36 cellular contexts compared by ENCODE assay signal in genomic region chr1:185263780-185264179, GRCh38. TPM values are rescaled to one million over a fixed set of nuclear protein-coding genes. Genes with fewer than 3 reads are reported as not detected.
DNase-seq lines count a peak whose midpoint lies in the region; ATAC-seq, FAIRE-seq and TF ChIP-seq lines count a peak whose summit lies in the region.
"Had no signal": no experiment of that assay in that cellular context is flagged by ENCODE, and none has a peak within 500 bp of the region (broad histone marks: within the 10 kb centered on the region; RNA-seq: fewer than 3 reads in every experiment).

No MANE protein-coding gene starts in this region.

- peaks cover 2% of the 10 kb centered on the region for H3K4me1 Mint-ChIP-seq in activated CD8-positive, alpha-beta T cell treated with anti-CD3 and anti-CD28 coated beads for 36 hours (ENCODE audit: low read depth)
- H3K4me1 Mint-ChIP-seq: B cell had no signal

- no peak overlapping the region for H3K4me3 Mint-ChIP-seq in activated CD8-positive, alpha-beta T cell treated with anti-CD3 and anti-CD28 coated beads for 36 hours
- H3K4me3 Mint-ChIP-seq: B cell; CD14-positive monocyte; CD4-positive, alpha-beta memory T cell; CD4-positive, alpha-beta T cell; CD4-positive, CD25-positive, alpha-beta regulatory T cell; CD8-positive, alpha-beta memory T cell; CD8-positive, alpha-beta T cell had no signal

- H3K4me2 ChIP-seq in SK-N-SH = no peak overlapping the region
- H3K4me2 ChIP-seq in K562 (ENCODE audit: insufficient read depth, low read length) = peak overlapping the region; percentile 49; the same call in 1 of the 2 replicates
- H3K4me2 ChIP-seq: A549; BLaER1; BLaER1 treated with 17β-estradiol and CSF1 and Interleukin-3, amounts not matched to agents 10 nM and 100 nM had no signal

- no TSS peak for BruUV-seq in K562 (replicated peaks; lab: Mats Ljungman, UMichigan)

- POLR2A ChIA-PET in SK-N-SH (lab: Yijun Ruan, JAX) (interaction anchor here (0.8 to 2.0 kb wide), 2 partner anchors 52 to 459 kb away, joined by 3 to 5 read pairs; no protein-coding TSS in a partner anchor), HEK293 (lab: Yijun Ruan, JAX) (no interaction called here), K562 (lab: Yijun Ruan, JAX) (interaction anchor here (0.9 to 1.6 kb wide), 3 partner anchors 14 to 24 kb away, joined by 3 to 6 read pairs (median 4); no protein-coding TSS in a partner anchor)
- POLR2A ChIA-PET in activated CD8-positive, alpha-beta T cell treated with anti-CD3 and anti-CD28 coated beads for 36 hours (lab: Charles Lee) = no interaction called here

- TF ChIP-seq CTCF in SK-N-SH (IDR thresholded peaks at IDR 0.05) (no peak), HEK293 (tag by site-specific recombination; IDR thresholded peaks at IDR 0.05) (no peak), K562 (IDR thresholded peaks at IDR 0.05 in 2 of 3, conservative IDR thresholded peaks at IDR 0.05 in 1 of 3; ENCODE audit: insufficient read depth in 2 of 3, low read depth in 1 of 3, low read length in 3 of 3) (no peak)
- no peak for TF ChIP-seq CTCF in activated CD8-positive, alpha-beta T cell treated with anti-CD3 and anti-CD28 coated beads for 36 hours (IDR thresholded peaks at IDR 0.05)

- no peak overlapping the region for H3K27ac Mint-ChIP-seq in activated CD8-positive, alpha-beta T cell treated with anti-CD3 and anti-CD28 coated beads for 36 hours
- H3K27ac Mint-ChIP-seq: B cell; CD14-positive monocyte; CD4-positive, alpha-beta T cell; CD8-positive, alpha-beta T cell had no signal

- intact Hi-C loops in K562 (cut with micrococcal nuclease) = no loop called here
- intact Hi-C loops in activated CD8-positive, alpha-beta T cell treated with anti-CD3 and anti-CD28 coated beads for 36 hours (cut with micrococcal nuclease) = no loop called here

- DNase-seq in SK-N-SH (no peak), K562 (ENCODE audit: extremely low read depth in 1 of 4, low spot score in 3 of 4) (peak in 2 of 4 experiments; percentile 35 to 55), erythroblast (lab: John Stamatoyannopoulos, UW) (peak; percentile 24 to 84), NCI-H1930 (lab: John Stamatoyannopoulos, UW) (no peak), SHP77 treated with DMSO at 0.1 percent for 48 hours (lab: John Stamatoyannopoulos, UW) (no peak)
- no peak for DNase-seq in activated CD8-positive, alpha-beta T cell treated with anti-CD3 and anti-CD28 coated beads for 36 hours
- DNase-seq: 8988T; ACHN; AML-193; BE2C; C1 segment of cervical spinal cord; Caco-2; Calu3; CD4-positive, alpha-beta memory T cell; CD4-positive, alpha-beta T cell; CD4-positive, CD25-positive, alpha-beta regulatory T cell; CD8-positive, alpha-beta memory T cell; CD8-positive, alpha-beta T cell; COR-L47; DMS 273 treated with DMSO at 0.1 percent for 48 hours; DMS153; DMS53; DMS79; DMS79 treated with DMSO at 0.1 percent for 48 hours; DND-41; EL had no signal

- CTCF ChIA-PET in SK-N-SH (lab: Yijun Ruan, JAX) (interaction anchor here (1.0 kb wide), 1 partner anchor 282 kb away, joined by 3 read pairs; no protein-coding TSS in a partner anchor), HEK293 (lab: Yijun Ruan, JAX) (no interaction called here), K562 (lab: Yijun Ruan, JAX; ENCODE audit: low intra/inter-chr PET ratio) (no interaction called here)
- CTCF ChIA-PET in activated CD8-positive, alpha-beta T cell treated with anti-CD3 and anti-CD28 coated beads for 36 hours (lab: Charles Lee) = interaction anchor here (0.7 to 1.1 kb wide), 2 partner anchors 15 to 109 kb away, joined by 3 to 4 read pairs; no protein-coding TSS in a partner anchor

- H3K4me1 ChIP-seq in SK-N-SH (ENCODE audit: control insufficient read depth in 1 of 2, insufficient read depth in 2 of 2, low read depth in 1 of 2, low read length in 1 of 2) (peaks cover 0 to 6% of the 10 kb centered on the region in 2 experiments; a peak in 3 of 4 replicates), HEK293 (ENCODE audit: control insufficient read depth, insufficient read depth, low read length) (no peaks in the 10 kb centered on the region), K562 (replicated peaks in 1 of 2; ENCODE audit: control insufficient read depth in 2 of 2, insufficient read depth in 2 of 2, low read length in 2 of 2) (peaks cover 2 to 32% of the 10 kb centered on the region in 2 experiments; a peak in 4 of 5 replicates)
- H3K4me1 ChIP-seq: BE2C, BLaER1 had no signal

- H3K27me3 Mint-ChIP-seq in activated CD8-positive, alpha-beta T cell treated with anti-CD3 and anti-CD28 coated beads for 36 hours = no peaks in the 10 kb centered on the region
- H3K27me3 Mint-ChIP-seq: B cell; CD4-positive, alpha-beta memory T cell; CD4-positive, alpha-beta T cell; CD4-positive, CD25-positive, alpha-beta regulatory T cell had no signal

- ATAC-seq in SK-N-SH treated with all-trans-retinoic acid at 6 μM for 48 hours (no peak), K562 (peak; percentile 68)
- ATAC-seq in activated CD8-positive, alpha-beta T cell treated with anti-CD3 and anti-CD28 coated beads for 36 hours = no peak
- ATAC-seq: A549; CD8-positive, alpha-beta T cell had no signal

- H3K27ac ChIP-seq in SK-N-SH (ENCODE audit: low read depth in 2 of 2, low read length in 1 of 2) (no peak overlapping the region), HEK293 (ENCODE audit: extremely low read depth, low read depth, low read length) (no peak overlapping the region), K562 (ENCODE audit: extremely low read depth, low read depth, low read length) (peak overlapping the region; percentile 48; the same call in 2 of the 3 replicates)
- H3K27ac ChIP-seq: 22Rv1; A549; BLaER1; BLaER1 treated with 17β-estradiol and CSF1 and Interleukin-3, amounts not matched to agents 10 nM and 100 nM; C4-2B had no signal

- no peaks in the 10 kb centered on the region for H3K9me2 ChIP-seq in SK-N-SH

- H3K79me2 ChIP-seq in SK-N-SH (ENCODE audit: insufficient read depth) (no peaks in the 10 kb centered on the region), K562 (ENCODE audit: control insufficient read depth, insufficient read depth, low read length) (no peaks in the 10 kb centered on the region)

- in situ Hi-C loops in K562 (cut with MboI) = no loop called here

- FAIRE-seq in K562 (lab: Jason Lieb, UNC) = peak; percentile 65
- FAIRE-seq: A204.1, A549 had no signal

- H3K4me3 ChIP-seq in SK-N-SH (ENCODE audit: low read depth in 2 of 2, low read length in 1 of 2) (no peak overlapping the region), HEK293 (ENCODE audit: low read depth, low read length) (no peak overlapping the region), K562 (no peak overlapping the region)
- H3K4me3 ChIP-seq: A549; BLaER1; BLaER1 treated with 17β-estradiol and CSF1 and Interleukin-3, amounts not matched to agents 10 nM and 100 nM had no signal

- H3K36me3 Mint-ChIP-seq in activated CD8-positive, alpha-beta T cell treated with anti-CD3 and anti-CD28 coated beads for 36 hours (ENCODE audit: low read depth) = peaks cover 1% of the 10 kb centered on the region
- H3K36me3 Mint-ChIP-seq: CD14-positive monocyte had no signal

- TF ChIP-seq EP300 in SK-N-SH (IDR thresholded peaks at IDR 0.05; ENCODE audit: borderline replicate concordance in 1 of 2, low read depth in 1 of 2, low read length in 1 of 2) = no peak
- TF ChIP-seq EP300 in K562 (IDR thresholded peaks at IDR 0.05; ENCODE audit: low read length) = peak; percentile 79

- H2AFZ ChIP-seq in SK-N-SH (ENCODE audit: low read depth) = no peak overlapping the region
- peak overlapping the region; percentile 70 for H2AFZ ChIP-seq in K562 (ENCODE audit: low read depth, low read length)

- no peaks in the 10 kb centered on the region for H3K9me3 ChIP-seq in SK-N-SH
- H3K9me3 ChIP-seq in HEK293 (ENCODE audit: control insufficient read depth, insufficient read depth, low read depth, low read length) = no peaks in the 10 kb centered on the region
- H3K9me3 ChIP-seq in K562 (replicated peaks; ENCODE audit: control insufficient read depth, insufficient read depth, low read depth, low read length) = peaks cover 5% of the 10 kb centered on the region; the same call in 1 of the 2 replicates
- H3K9me3 ChIP-seq: A549; BE2C; BLaER1; BLaER1 treated with 17β-estradiol and CSF1 and Interleukin-3, amounts not matched to agents 10 nM and 100 nM; Caco-2 had no signal

- H3K9ac ChIP-seq in SK-N-SH (no peak overlapping the region), K562 (ENCODE audit: insufficient read depth in 1 of 2, low read depth in 2 of 2, low read length in 2 of 2) (peak overlapping the region in 1 of 2 experiments; percentile 29; a peak in 1 of 4 replicates)
- H3K9ac ChIP-seq: BLaER1; BLaER1 treated with 17β-estradiol and CSF1 and Interleukin-3, amounts not matched to agents 10 nM and 100 nM had no signal

- TF ChIP-seq RAD21 in SK-N-SH (IDR thresholded peaks at IDR 0.05; ENCODE audit: low read length) = no peak
- TF ChIP-seq RAD21 in K562 (CRISPR knock-in tag; conservative IDR thresholded peaks at IDR 0.05 in 1 of 2, IDR thresholded peaks at IDR 0.05 in 1 of 2) = no peak

- H3K9me1 ChIP-seq in K562 (ENCODE audit: control insufficient read depth, insufficient read depth, low read length) = no peaks in the 10 kb centered on the region

- no peaks in the 10 kb centered on the region for H3K36me3 ChIP-seq in SK-N-SH (replicated peaks in 1 of 2; ENCODE audit: control insufficient read depth in 1 of 2, insufficient read depth in 2 of 2, low read length in 1 of 2)
- no peaks in the 10 kb centered on the region for H3K36me3 ChIP-seq in HEK293 (ENCODE audit: control insufficient read depth in 2 of 2, insufficient read depth in 1 of 2, low read length in 2 of 2)
- H3K36me3 ChIP-seq in K562 (ENCODE audit: control insufficient read depth, insufficient read depth, low read length) = no peaks in the 10 kb centered on the region
- H3K36me3 ChIP-seq: BE2C; BLaER1; BLaER1 treated with 17β-estradiol and CSF1 and Interleukin-3, amounts not matched to agents 10 nM and 100 nM had no signal

- no peaks in the 10 kb centered on the region for H3K27me3 ChIP-seq in SK-N-SH (ENCODE audit: insufficient read depth)
- H3K27me3 ChIP-seq in K562 (ENCODE audit: control insufficient read depth in 2 of 2, insufficient read depth in 2 of 2, low read length in 2 of 2) = no peaks in the 10 kb centered on the region
- H3K27me3 ChIP-seq: BE2C; BLaER1; BLaER1 treated with 17β-estradiol and CSF1 and Interleukin-3, amounts not matched to agents 10 nM and 100 nM had no signal

- WGBS in SK-N-SH (ENCODE audit: low lambda C conversion rate) = 56% methylated on average over 1 of the region's 1 CpG
- WGBS in K562 (ENCODE audit: insufficient coverage, low coverage, missing lambda C conversion rate) = 0% methylated on average over 1 of the region's 1 CpG

- no peaks in the 10 kb centered on the region for H3F3A ChIP-seq in SK-N-SH (replicated peaks; ENCODE audit: insufficient read depth)

- H3K9me3 Mint-ChIP-seq in activated CD8-positive, alpha-beta T cell treated with anti-CD3 and anti-CD28 coated beads for 36 hours = no peaks in the 10 kb centered on the region
- H3K9me3 Mint-ChIP-seq: CD8-positive, alpha-beta memory T cell; CD8-positive, alpha-beta T cell had no signal

- TF ChIP-seq POLR2A in K562 (conservative IDR thresholded peaks at IDR 0.05) = no peak
- TF ChIP-seq POLR2A in erythroblast (IDR thresholded peaks at IDR 0.05; ENCODE audit: low read length) = no peak

- H4K20me1 ChIP-seq in SK-N-SH (ENCODE audit: insufficient read depth) (no peaks in the 10 kb centered on the region), K562 (replicated peaks; ENCODE audit: control insufficient read depth, insufficient read depth, low read length) (no peaks in the 10 kb centered on the region)
- H4K20me1 ChIP-seq: BLaER1; BLaER1 treated with 17β-estradiol and CSF1 and Interleukin-3, amounts not matched to agents 10 nM and 100 nM had no signal

RNA-seq across cellular contexts. Expression of gene IVNS1ABP, which starts 53.3 kb away (rescaled TPM):
- polyA plus RNA-seq in SK-N-SH (2012; rRNA removed) = 24.5 and 31.5 TPM in 2 replicates
- 24.5 and 29.6 TPM in 2 replicates for polyA plus RNA-seq in SK-N-SH (2012; cell fraction: cytosol; rRNA removed)
- polyA plus RNA-seq in SK-N-SH (2012; cell fraction: nucleus; rRNA removed) = 72.1 and 91.2 TPM in 2 replicates
- total RNA-seq in K562 (2011; cell fraction: chromatin; rRNA removed; ENCODE audit: low replicate concordance) = 173 and 433 TPM in 2 replicates
- total RNA-seq in K562 (2011; cell fraction: nucleolus; rRNA removed) = 69.9 and 88.0 TPM in 2 replicates
- total RNA-seq in K562 (2011; cell fraction: nucleoplasm; rRNA removed) = 156 and 175 TPM in 2 replicates
- total RNA-seq in K562 (2014; rRNA removed) = 50.1 and 55.0 TPM in 2 replicates
- 98.4 and 106 TPM in 2 replicates for total RNA-seq in K562 (2014; rRNA removed; fragmentation: Illumina TruSeq; extraction: Trizol)
- 77.7 and 79.5 TPM in 2 replicates for total RNA-seq in K562 (2015; rRNA removed; fragmentation: Illumina TruSeq; extraction: Trizol)
- total RNA-seq in K562 (2021) = 83.1 and 83.2 TPM in 2 replicates
- polyA plus RNA-seq in K562 (2011; rRNA removed) = 126 and 128 TPM in 2 replicates
- polyA plus RNA-seq in K562 (2011; cell fraction: cytosol; rRNA removed) = 19.6 and 49.4 TPM in 2 replicates
- 310 and 362 TPM in 2 replicates for polyA plus RNA-seq in K562 (2011; cell fraction: nucleus; rRNA removed)
- polyA plus RNA-seq in K562 (2012) = 30.0 and 50.2 TPM in 2 replicates
- polyA plus RNA-seq in K562 (2014; fragmentation: Illumina TruSeq; extraction: Trizol) = 62.7 and 68.0 TPM in 2 replicates
- polyA plus RNA-seq in K562 (2014; fragmentation: Nextera tagmentation; extraction: Ambion mirVana) = 10 to 100 TPM; 30.6 to 77.7 TPM
- 57.4 and 61.2 TPM in 2 replicates for polyA plus RNA-seq in K562 (2014; rRNA removed)
- 163 and 190 TPM in 2 replicates for polyA minus RNA-seq in K562 (2011; rRNA and poly(A)+ RNA removed)
- polyA minus RNA-seq in K562 (2011; cell fraction: cytosol; rRNA and poly(A)+ RNA removed) = 32.6 and 42.3 TPM in 2 replicates
- polyA minus RNA-seq in K562 (2011; cell fraction: nucleus; rRNA and poly(A)+ RNA removed) = 289 and 483 TPM in 2 replicates
- total RNA-seq in activated CD8-positive, alpha-beta T cell treated with anti-CD3 and anti-CD28 coated beads for 36 hours = 100 to 1,000 TPM; 244 to 256 TPM

Comparison
In these comparisons a context has a peak if more than half of its experiments do, and no peak if none do; other contexts are left out.
1. DNase-seq: peak in erythroblast (2 of 2); none in SK-N-SH (single experiment), NCI-H1930 (0 of 2), SHP77 treated with DMSO at 0.1 percent for 48 hours (single experiment) and activated CD8-positive, alpha-beta T cell treated with anti-CD3 and anti-CD28 coated beads for 36 hours (single experiment).
2. CTCF ChIA-PET loops: an anchor here in SK-N-SH (1.0 kb wide) and activated CD8-positive, alpha-beta T cell treated with anti-CD3 and anti-CD28 coated beads for 36 hours (0.7 to 1.1 kb wide); none called in HEK293 and K562.
3. POLR2A ChIA-PET loops: an anchor here in SK-N-SH (0.8 to 2.0 kb wide) and K562 (0.9 to 1.6 kb wide); none called in HEK293 and activated CD8-positive, alpha-beta T cell treated with anti-CD3 and anti-CD28 coated beads for 36 hours.